8 cellular contexts compared by ENCODE assay signal in genomic region chrX:48897621-48898306, GRCh38.
DNase-seq lines count a peak whose midpoint lies in the region; ATAC-seq lines count a peak whose summit lies in the region.

A gene with protein sequence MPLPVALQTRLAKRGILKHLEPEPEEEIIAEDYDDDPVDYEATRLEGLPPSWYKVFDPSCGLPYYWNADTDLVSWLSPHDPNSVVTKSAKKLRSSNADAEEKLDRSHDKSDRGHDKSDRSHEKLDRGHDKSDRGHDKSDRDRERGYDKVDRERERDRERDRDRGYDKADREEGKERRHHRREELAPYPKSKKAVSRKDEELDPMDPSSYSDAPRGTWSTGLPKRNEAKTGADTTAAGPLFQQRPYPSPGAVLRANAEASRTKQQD (plus strand): TSS chrX:48897930. CDS start chrX:48898510, 580 bp downstream.
TSS of gene TIMM17B (minus strand) at chrX:48897768. CDS start at chrX:48897749, 19 bp downstream.

- ATAC-seq in GM19023 (IDR thresholded peaks at IDR 0.05; ENCODE audit: unreplicated experiment), result peak; percentile 87
- peak; percentile 87 for ATAC-seq in HG03280 (IDR thresholded peaks at IDR 0.05; ENCODE audit: unreplicated experiment)
- ATAC-seq in central memory CD8-positive, alpha-beta T cell (replicated peaks; ENCODE audit: extremely low read depth, poor library complexity, severe bottlenecking), result peak; percentile 87

- H3K4me1 Mint-ChIP-seq in central memory CD8-positive, alpha-beta T cell, result peaks cover 13% of the 10 kb centered on the region

- peak within 1 kb of the TSS; percentile 81 for H3K27ac Mint-ChIP-seq in central memory CD8-positive, alpha-beta T cell (ENCODE audit: low read depth)

- DNase-seq in AG08396 (ENCODE audit: low spot score) (peak; percentile 85), NCI-H345 treated with DMSO at 0.1 percent for 48 hours (lab: John Stamatoyannopoulos, UW; ENCODE audit: unreplicated experiment) (peak; percentile 86), iris pigment epithelial cell (ENCODE audit: low read depth) (peak; percentile 96)
- DNase-seq in activated CD4-positive, CD25-positive, alpha-beta regulatory T cell (lab: John Stamatoyannopoulos, UW), result peak; percentile 46 to 75 (median 71)
- DNase-seq in central memory CD8-positive, alpha-beta T cell (ENCODE audit: low spot score in 2 of 2), result peak; percentile 69 to 87
- peak; percentile 70 to 78 for DNase-seq in stimulated activated CD4-positive, alpha-beta T cell treated with anti-CD3 and anti-CD28 coated beads, Interleukin-12 subunit alpha, Interleukin-12 subunit beta, amount 100 ng/mL, for 24 hours (ENCODE audit: low read depth in 2 of 2)

- H3K36me3 Mint-ChIP-seq in central memory CD8-positive, alpha-beta T cell (ENCODE audit: insufficient read depth), result peaks cover 30% of the 10 kb centered on the region

- peak within 1 kb of the TSS; percentile 78 for H3K4me3 Mint-ChIP-seq in central memory CD8-positive, alpha-beta T cell

- H3K9me3 Mint-ChIP-seq in central memory CD8-positive, alpha-beta T cell, result no peaks in the 10 kb centered on the region

- H3K27me3 Mint-ChIP-seq in central memory CD8-positive, alpha-beta T cell, result no peaks in the 10 kb centered on the region

Comparison
In these comparisons a context has a peak if more than half of its experiments do, and no peak if none do; other contexts are left out.
1. Peak in every context shown above with its lines: DNase-seq and ATAC-seq.